In genomic region chr14:77980475-77981321, GRCh38 we compare ENCODE assay signal across 8 cellular contexts.
A peak's percentile ranks its signal among the peaks of the same experiment; 100 is the strongest.
DNase-seq lines count a peak whose midpoint lies in the region; ATAC-seq, FAIRE-seq and TF ChIP-seq lines count a peak whose summit lies in the region.

No MANE protein-coding gene starts in this region.

- H3K36me3 Mint-ChIP-seq in Calu3 (ENCODE audit: insufficient read depth, unreplicated experiment) (peaks cover 6% of the 10 kb centered on the region), neural crest cell (ENCODE audit: low read depth) (no peaks in the 10 kb centered on the region)
- H3K36me3 Mint-ChIP-seq in CD4-positive, alpha-beta T cell (ENCODE audit: low read depth), result no peaks in the 10 kb centered on the region

- H3K4me1 ChIP-seq in esophagus squamous epithelium, result peaks cover 0 to 10% (median 3%) of the 10 kb centered on the region in 3 donors

- no peak for TF ChIP-seq CTCF in Calu3 (IDR thresholded peaks at IDR 0.05; ENCODE audit: unreplicated experiment)
- TF ChIP-seq CTCF in esophagus squamous epithelium (IDR thresholded peaks at IDR 0.05), result no peak
- TF ChIP-seq CTCF in neural crest cell (conservative IDR thresholded peaks at IDR 0.05), result no peak
- TF ChIP-seq CTCF in CD4-positive, alpha-beta T cell (IDR thresholded peaks at IDR 0.05), result no peak

- no peaks in the 10 kb centered on the region for H3K9me3 Mint-ChIP-seq in Calu3 (ENCODE audit: low read depth, unreplicated experiment)
- H3K9me3 Mint-ChIP-seq in neural crest cell, result no peaks in the 10 kb centered on the region
- H3K9me3 Mint-ChIP-seq in CD4-positive, alpha-beta T cell, result no peaks in the 10 kb centered on the region

- H3K27me3 Mint-ChIP-seq in Calu3 (ENCODE audit: unreplicated experiment), result peaks cover 21% of the 10 kb centered on the region
- peaks cover 44% of the 10 kb centered on the region for H3K27me3 Mint-ChIP-seq in neural crest cell (ENCODE audit: low read depth)
- H3K27me3 Mint-ChIP-seq in CD4-positive, alpha-beta T cell, result peaks cover 36% of the 10 kb centered on the region

- no peak overlapping the region for H3K27ac ChIP-seq in esophagus squamous epithelium
- H3K27ac ChIP-seq in CD4-positive, alpha-beta T cell (ENCODE audit: low read depth, low read length), result no peak overlapping the region

- POLR2A ChIA-PET in CD4-positive, alpha-beta T cell (lab: Charles Lee), result no interaction called here

- no peak for ATAC-seq in GM19463 (IDR thresholded peaks at IDR 0.05; ENCODE audit: unreplicated experiment)
- no peak for ATAC-seq in CD4-positive, alpha-beta T cell (ENCODE audit: poor library complexity)

- TF ChIP-seq POLR2A in esophagus squamous epithelium (IDR thresholded peaks at IDR 0.05), result no peak

- CTCF ChIA-PET in Calu3 (lab: Charles Lee), result no interaction called here
- CTCF ChIA-PET in CD4-positive, alpha-beta T cell (lab: Charles Lee), result no interaction called here

- no peaks in the 10 kb centered on the region for H3K9me3 ChIP-seq in esophagus squamous epithelium
- H3K9me3 ChIP-seq in CD4-positive, alpha-beta T cell (ENCODE audit: control insufficient read depth, low read length), result no peaks in the 10 kb centered on the region

- H3K4me1 Mint-ChIP-seq in Calu3 (ENCODE audit: low read depth, unreplicated experiment), result peaks cover 11% of the 10 kb centered on the region
- H3K4me1 Mint-ChIP-seq in neural crest cell, result peaks cover 12% of the 10 kb centered on the region
- H3K4me1 Mint-ChIP-seq in CD4-positive, alpha-beta T cell (ENCODE audit: low read depth), result no peaks in the 10 kb centered on the region

- no peaks in the 10 kb centered on the region for H3K36me3 ChIP-seq in esophagus squamous epithelium

- intact Hi-C loops in Calu3 (cut with micrococcal nuclease; ENCODE audit: unreplicated experiment) (no loop called here), esophagus squamous epithelium (cut with DNase I) (no loop called here)
- intact Hi-C loops in CD4-positive, alpha-beta T cell (cut with DNase I, micrococcal nuclease), result no loop called here

- WGBS in esophagus squamous epithelium, 2 donors, result 26% methylated on average over 9 to 12 of the region's 45 CpGs

- BruUV-seq in Calu3 (replicated peaks; lab: Mats Ljungman, UMichigan), result no TSS peak

- peak overlapping the region; percentile 25 to 60 (median 46) for H3K4me3 ChIP-seq in esophagus squamous epithelium

- peak; percentile 69 for DNase-seq in Calu3
- DNase-seq in NCI-H526 treated with DMSO at 0.1 percent for 48 hours (lab: John Stamatoyannopoulos, UW), result peak; percentile 56
- DNase-seq in esophagus squamous epithelium (lab: John Stamatoyannopoulos, UW), result no peak
- peak; percentile 25 for DNase-seq in neural crest cell (ENCODE audit: low read depth, low spot score)
- DNase-seq in GM19239 (ENCODE audit: insufficient read length, low spot score), result no peak
- DNase-seq in SW 1271 (lab: John Stamatoyannopoulos, UW), result no peak
- DNase-seq in CD4-positive, alpha-beta T cell, result no peak

- H3K27ac Mint-ChIP-seq in Calu3 (ENCODE audit: unreplicated experiment), result no peak overlapping the region
- peak overlapping the region; percentile 46 for H3K27ac Mint-ChIP-seq in neural crest cell (ENCODE audit: unreplicated experiment)
- no peak overlapping the region for H3K27ac Mint-ChIP-seq in CD4-positive, alpha-beta T cell

- FAIRE-seq in GM19239 (lab: Jason Lieb, UNC), result no peak

- peak overlapping the region; percentile 63 for H3K4me3 Mint-ChIP-seq in Calu3 (ENCODE audit: low read depth, unreplicated experiment)
- H3K4me3 Mint-ChIP-seq in neural crest cell, result peak overlapping the region; percentile 68
- no peak overlapping the region for H3K4me3 Mint-ChIP-seq in CD4-positive, alpha-beta T cell

- peaks cover 0 to 36% (median 0%) of the 10 kb centered on the region in 4 donors for H3K27me3 ChIP-seq in esophagus squamous epithelium
- H3K27me3 ChIP-seq in CD4-positive, alpha-beta T cell (ENCODE audit: control insufficient read depth, insufficient read depth, low read length), result peaks cover 5% of the 10 kb centered on the region

Comparison
In these comparisons a context has a peak if more than half of its experiments do, and no peak if none do; other contexts are left out.
1. DNase-seq: peak in Calu3 (single experiment), NCI-H526 treated with DMSO at 0.1 percent for 48 hours (single experiment) and neural crest cell (single experiment); none in esophagus squamous epithelium (single experiment), GM19239 (single experiment), SW 1271 (0 of 2) and CD4-positive, alpha-beta T cell (0 of 10).